ENCODE assay signal across 11 cellular contexts in the genomic region with DNA sequence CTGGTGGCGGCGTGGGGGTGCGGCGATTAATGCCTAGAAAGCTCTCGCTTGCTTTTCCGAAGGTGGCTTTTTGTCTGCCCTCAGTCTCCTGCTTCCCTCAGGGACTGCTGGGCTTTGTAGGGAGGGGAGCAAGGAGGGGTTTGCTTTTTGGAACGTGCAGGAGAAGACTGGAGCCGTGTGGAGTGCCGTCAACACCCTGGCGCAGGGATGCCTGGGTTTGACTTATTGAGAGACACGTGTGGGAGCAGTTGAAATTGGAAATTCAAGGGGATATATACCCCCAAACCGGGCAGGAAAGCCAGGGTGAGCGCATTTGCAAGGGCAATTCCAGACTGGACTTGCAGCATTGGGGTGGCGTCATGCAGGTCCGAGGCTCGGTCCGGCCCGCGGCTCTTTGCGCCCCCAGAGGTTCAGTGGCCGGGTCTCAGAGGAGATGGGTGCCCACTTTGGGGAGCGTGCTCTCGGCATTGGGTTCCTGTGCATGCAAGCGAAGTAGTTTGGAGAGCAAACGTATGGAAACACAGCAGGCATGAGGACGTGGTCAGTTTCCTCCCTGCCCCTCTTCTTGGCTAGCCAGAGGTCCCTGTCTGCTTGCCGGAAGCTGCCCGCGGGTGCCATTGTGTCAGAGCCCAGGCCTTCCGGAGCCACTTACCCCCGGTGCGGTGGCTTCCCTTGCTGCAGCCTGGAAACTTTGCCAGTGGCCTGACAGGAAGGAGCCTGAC. TPM values are rescaled to one million over a fixed set of nuclear protein-coding genes. Genes with fewer than 3 reads are reported as not detected.
DNase-seq lines count a peak whose midpoint lies in the region; ATAC-seq, FAIRE-seq and TF ChIP-seq lines count a peak whose summit lies in the region.
"Had no signal": no experiment of that assay in that cellular context is flagged by ENCODE, and none has a peak within 500 bp of the region (broad histone marks: within the 10 kb centered on the region; RNA-seq: fewer than 3 reads in every experiment).

No MANE protein-coding gene starts in this region.

- no peaks in the 10 kb centered on the region for H3K36me3 ChIP-seq in A673 (ENCODE audit: insufficient read depth, low read length, poor library complexity, severe bottlenecking)
- H3K36me3 ChIP-seq in H7 (replicated peaks; ENCODE audit: control insufficient read depth, insufficient read depth, low read length): no peaks in the 10 kb centered on the region
- H3K36me3 ChIP-seq in endodermal cell (ENCODE audit: control insufficient read depth, insufficient read depth, low read length): no peaks in the 10 kb centered on the region
- no peaks in the 10 kb centered on the region for H3K36me3 ChIP-seq in neural progenitor cell
- H3K36me3 ChIP-seq in small intestine (ENCODE audit: control insufficient read depth in 2 of 2, insufficient read depth in 2 of 2, low read length in 2 of 2): no peaks in the 10 kb centered on the region

- DNase-seq in A673 (ENCODE audit: low spot score) (no peak), H7 (peak; percentile 56), endodermal cell (peak; percentile 71), neural progenitor cell (ENCODE audit: low spot score) (peak; percentile 41), SHP77 (lab: John Stamatoyannopoulos, UW) (no peak), small intestine (no peak), Kasumi-1 (lab: John Stamatoyannopoulos, UW) (no peak)
- DNase-seq: NCI-H510A treated with DMSO at 0.1 percent for 48 hours had no signal

- H3K4me3 Mint-ChIP-seq in endodermal cell (peak overlapping the region; percentile 78), neural progenitor cell (peak overlapping the region; percentile 99)
- H3K4me3 Mint-ChIP-seq: stimulated activated naive CD8-positive, alpha-beta T cell treated with anti-CD3 and anti-CD28 coated beads, Interleukin-15, Interleukin-2, amounts not matched to agents 100 ng/mL and 50 ng/mL, for 24 hours had no signal

- H3K4me3 ChIP-seq in A673 (ENCODE audit: low read depth, low read length, poor library complexity, severe bottlenecking) (peak overlapping the region; percentile 46), H7 (ENCODE audit: insufficient read depth, low read depth, low read length) (peak overlapping the region; percentile 68), endodermal cell (ENCODE audit: low read length) (peak overlapping the region; percentile 81), neural progenitor cell (peak overlapping the region; percentile 85), small intestine (ENCODE audit: low read depth in 1 of 2, low read length in 2 of 2) (no peak overlapping the region)

- H3K4me1 Mint-ChIP-seq in endodermal cell: peaks cover 11% of the 10 kb centered on the region
- H3K4me1 Mint-ChIP-seq in neural progenitor cell: peaks cover 16% of the 10 kb centered on the region

- CTCF ChIA-PET in A673 (lab: Charles Lee): no interaction called here

- peaks cover 62% of the 10 kb centered on the region for H3K27me3 ChIP-seq in A673 (replicated peaks; ENCODE audit: insufficient read depth, low read depth, low read length, poor library complexity)
- peaks cover 40% of the 10 kb centered on the region for H3K27me3 ChIP-seq in H7 (ENCODE audit: control insufficient read depth, insufficient read depth, low read length)
- H3K27me3 ChIP-seq in endodermal cell (ENCODE audit: control insufficient read depth, insufficient read depth, low read length, poor library complexity, severe bottlenecking): peaks cover 97% of the 10 kb centered on the region
- H3K27me3 ChIP-seq in neural progenitor cell: peaks cover 51% of the 10 kb centered on the region
- peaks cover 9 to 10% of the 10 kb centered on the region in 2 donors for H3K27me3 ChIP-seq in small intestine (ENCODE audit: control insufficient read depth in 2 of 2, insufficient read depth in 2 of 2, low read length in 2 of 2)

- no peak for ATAC-seq in HG03469 (IDR thresholded peaks at IDR 0.05; ENCODE audit: unreplicated experiment)
- ATAC-seq: activated naive CD4-positive, alpha-beta T cell treated with anti-CD3 and anti-CD28 coated beads, Interleukin-2, amount 50 U/mL, for 72 hours had no signal

- no peaks in the 10 kb centered on the region for H3K9me3 ChIP-seq in A673 (ENCODE audit: low read depth, low read length, poor library complexity, severe bottlenecking)
- no peaks in the 10 kb centered on the region for H3K9me3 ChIP-seq in endodermal cell (ENCODE audit: control insufficient read depth, low read length)
- H3K9me3 ChIP-seq in neural progenitor cell (ENCODE audit: low read depth): no peaks in the 10 kb centered on the region
- H3K9me3 ChIP-seq in small intestine (ENCODE audit: control insufficient read depth, low read depth): no peaks in the 10 kb centered on the region

- 8 to 16% methylated on average over 21 to 32 of the region's 32 CpGs for WGBS in endodermal cell (ENCODE audit: insufficient coverage in 1 of 2, insufficient read length in 1 of 2), 2 experiments
- WGBS in small intestine, 3 donors: 21 to 60% (median 46%) methylated on average over 32 of the region's 32 CpGs

- H3K9me3 Mint-ChIP-seq in endodermal cell (no peaks in the 10 kb centered on the region), neural progenitor cell (no peaks in the 10 kb centered on the region)
- H3K9me3 Mint-ChIP-seq: activated naive CD4-positive, alpha-beta T cell treated with anti-CD3 and anti-CD28 coated beads, Interleukin-2, amount 50 U/mL, for 72 hours; stimulated activated naive CD8-positive, alpha-beta T cell treated with anti-CD3 and anti-CD28 coated beads, Interleukin-15, Interleukin-2, amounts not matched to agents 100 ng/mL and 50 ng/mL, for 24 hours had no signal

- peaks cover 9% of the 10 kb centered on the region for H3K4me1 ChIP-seq in A673 (ENCODE audit: insufficient read depth, low read length, poor library complexity, severe bottlenecking)
- no peaks in the 10 kb centered on the region for H3K4me1 ChIP-seq in endodermal cell (ENCODE audit: control insufficient read depth, insufficient read depth, low read length)
- H3K4me1 ChIP-seq in neural progenitor cell: peaks cover 15% of the 10 kb centered on the region
- H3K4me1 ChIP-seq in small intestine (ENCODE audit: control insufficient read depth in 2 of 2, insufficient read depth in 1 of 2, low read depth in 1 of 2, low read length in 1 of 2): no peaks in the 10 kb centered on the region

- FAIRE-seq in small intestine (lab: Jason Lieb, UNC): no peak

- BruUV-seq in A673 (replicated peaks; lab: Mats Ljungman, UMichigan): no TSS peak

- H3K4me2 ChIP-seq in neural progenitor cell: peak overlapping the region; percentile 93

- TF ChIP-seq CTCF in A673 (conservative IDR thresholded peaks at IDR 0.05; ENCODE audit: low read depth, low read length) (no peak), endodermal cell (conservative IDR thresholded peaks at IDR 0.05) (no peak), neural progenitor cell (IDR thresholded peaks at IDR 0.05) (peak; percentile 10)

- peaks cover 36% of the 10 kb centered on the region for H3K79me2 ChIP-seq in neural progenitor cell (ENCODE audit: low read depth)

- H3K27me3 Mint-ChIP-seq in endodermal cell (ENCODE audit: insufficient read depth): peaks cover 89% of the 10 kb centered on the region
- H3K27me3 Mint-ChIP-seq in neural progenitor cell (ENCODE audit: insufficient read depth, low read depth): peaks cover 30% of the 10 kb centered on the region

- no peaks in the 10 kb centered on the region for H3K36me3 Mint-ChIP-seq in endodermal cell (ENCODE audit: low read depth)
- no peaks in the 10 kb centered on the region for H3K36me3 Mint-ChIP-seq in neural progenitor cell
- H3K36me3 Mint-ChIP-seq: activated naive CD4-positive, alpha-beta T cell treated with anti-CD3 and anti-CD28 coated beads, Interleukin-2, amount 50 U/mL, for 72 hours had no signal

- POLR2A ChIA-PET in A673 (lab: Charles Lee; ENCODE audit: low non-redundant PET): no interaction called here

- H3K9ac ChIP-seq in endodermal cell (ENCODE audit: extremely low read depth, low read length, poor library complexity, severe bottlenecking) (no peak overlapping the region), neural progenitor cell (no peak overlapping the region)

- peak overlapping the region; percentile 71 for H2AFZ ChIP-seq in neural progenitor cell (replicated peaks)

- H3K27ac Mint-ChIP-seq in endodermal cell: no peak overlapping the region
- no peak overlapping the region for H3K27ac Mint-ChIP-seq in neural progenitor cell
- H3K27ac Mint-ChIP-seq: activated naive CD4-positive, alpha-beta T cell treated with anti-CD3 and anti-CD28 coated beads, Interleukin-2, amount 50 U/mL, for 72 hours; stimulated activated naive CD8-positive, alpha-beta T cell treated with anti-CD3 and anti-CD28 coated beads, Interleukin-15, Interleukin-2, amounts not matched to agents 100 ng/mL and 50 ng/mL, for 24 hours had no signal

- H3K27ac ChIP-seq in A673 (ENCODE audit: low read depth, low read length, poor library complexity, severe bottlenecking): no peak overlapping the region
- no peak overlapping the region for H3K27ac ChIP-seq in endodermal cell (ENCODE audit: low read depth, low read length)
- H3K27ac ChIP-seq in neural progenitor cell: no peak overlapping the region
- H3K27ac ChIP-seq in small intestine (ENCODE audit: low read depth in 1 of 2, low read length in 1 of 2): no peak overlapping the region

- peaks cover 10% of the 10 kb centered on the region for H4K20me1 ChIP-seq in neural progenitor cell (ENCODE audit: low read depth)

- intact Hi-C loops in A673 (cut with micrococcal nuclease; ENCODE audit: unreplicated experiment): loop anchor here (5.0 kb wide), 1 partner anchor 1245 kb away; no protein-coding TSS in a partner anchor

- H3F3A ChIP-seq in neural progenitor cell (ENCODE audit: low read depth): no peaks in the 10 kb centered on the region

RNA-seq across cellular contexts. Expression of a gene that starts 2.2 kb away (rescaled TPM):
- total RNA-seq in A673 (2021) (0.11 and 0.61 TPM in 2 replicates), endodermal cell (1 to 10 TPM; 2.9 to 3.6 TPM), neural progenitor cell (ENCODE audit: low replicate concordance) (8.8 and 9.1 TPM in 2 replicates)
- total RNA-seq in H7 (2014; rRNA removed; shearing (Covaris generic)): 0.48 and 3.3 TPM in 2 replicates
- polyA plus RNA-seq in endodermal cell (2013, experiment 1 of 2): 13.5 TPM
- 13.9 TPM for polyA plus RNA-seq in endodermal cell (2013, experiment 2 of 2)
- polyA plus RNA-seq in small intestine: 1 to 10 TPM in 1 of 3 donors, not detected in 2; 1.0 TPM

Comparison
In these comparisons a context has a peak if more than half of its experiments do, and no peak if none do; other contexts are left out.
1. DNase-seq: peak in H7 (single experiment), endodermal cell (single experiment) and neural progenitor cell (single experiment); none in A673 (single experiment), SHP77 (0 of 2), small intestine (single experiment) and Kasumi-1 (0 of 2).
2. H3K4me3 ChIP-seq: peak in A673 (single experiment), H7 (single experiment), endodermal cell (single experiment) and neural progenitor cell (single experiment); none in small intestine (0 of 2).